ENCODE assay signal across 17 cellular contexts in genomic region chr10:131923059-131923756, GRCh38. TPM values are rescaled to one million over a fixed set of nuclear protein-coding genes. Genes with fewer than 3 reads are reported as not detected.
A peak's percentile ranks its signal among the peaks of the same experiment; 100 is the strongest.
DNase-seq lines count a peak whose midpoint lies in the region; ATAC-seq, FAIRE-seq and TF ChIP-seq lines count a peak whose summit lies in the region.
"Had no signal": no experiment of that assay in that cellular context is flagged by ENCODE, and none has a peak within 500 bp of the region (broad histone marks: within the 10 kb centered on the region; RNA-seq: fewer than 3 reads in every experiment).

No MANE protein-coding gene starts in this region.

- H4K5ac ChIP-seq in H9 (ENCODE audit: insufficient read length, low read depth, low read length): no peak overlapping the region

- intact Hi-C loops in endothelial cell of umbilical vein (cut with micrococcal nuclease) (no loop called here), psoas muscle (cut with DNase I) (no loop called here)

- H2BK5ac ChIP-seq in H9 (ENCODE audit: insufficient read length, low read length): no peak overlapping the region

- peaks cover 6% of the 10 kb centered on the region for H3K79me1 ChIP-seq in H9 (ENCODE audit: insufficient read depth, low read depth, low read length, poor library complexity, severe bottlenecking)

- TF ChIP-seq CTCF in H9 (conservative IDR thresholded peaks at IDR 0.05) (no peak), WTC11 (IDR thresholded peaks at IDR 0.05) (no peak), endothelial cell of umbilical vein (IDR thresholded peaks at IDR 0.05; ENCODE audit: extremely low read depth in 1 of 2, insufficient read depth in 1 of 2, low read depth in 1 of 2, low read length in 2 of 2) (no peak), psoas muscle (IDR thresholded peaks at IDR 0.05) (no peak), foreskin fibroblast (IDR thresholded peaks at IDR 0.05; ENCODE audit: low read depth, low read length) (no peak)

- H3K23me2 ChIP-seq in H9 (ENCODE audit: insufficient read length, low read depth, low read length, poor library complexity, severe bottlenecking): no peaks in the 10 kb centered on the region

- dilution Hi-C loops in endothelial cell of umbilical vein (cut with MboI; ENCODE audit: extremely low pct_ligation_motif_present, low sequenced_read_pairs): no loop called here

- peak overlapping the region in 2 of 3 experiments; percentile 16 to 22; a peak in 4 of 7 replicates for H3K27ac Mint-ChIP-seq in H9
- peak overlapping the region; percentile 76 for H3K27ac Mint-ChIP-seq in WTC11
- H3K27ac Mint-ChIP-seq: IgD-negative memory B cell had no signal

- TF ChIP-seq POLR2A in endothelial cell of umbilical vein (IDR thresholded peaks at IDR 0.05; ENCODE audit: low read depth, low read length): no peak

- no peak overlapping the region for H4K91ac ChIP-seq in H9 (ENCODE audit: insufficient read length, low read depth, low read length)

- peaks cover 53 to 57% of the 10 kb centered on the region in 2 experiments for H3K4me1 Mint-ChIP-seq in H9
- H3K4me1 Mint-ChIP-seq in WTC11: peaks cover 64% of the 10 kb centered on the region

- H3K23ac ChIP-seq in H9 (ENCODE audit: insufficient read length, low read depth, low read length): no peak overlapping the region

- H2AK5ac ChIP-seq in H9 (ENCODE audit: insufficient read length, low read length): no peak overlapping the region

- no peak overlapping the region for H3K4ac ChIP-seq in H9 (ENCODE audit: low read depth, low read length)

- H3K9ac ChIP-seq in H9 (ENCODE audit: extremely low read depth, insufficient read length, low read length) (no peak overlapping the region), endothelial cell of umbilical vein (replicated peaks; ENCODE audit: extremely low read depth, insufficient read depth, low read length) (no peak overlapping the region)

- DNase-seq in H9 (no peak), WTC11 (ENCODE audit: low spot score) (no peak), endothelial cell of umbilical vein (ENCODE audit: low read depth, low spot score) (no peak), psoas muscle (no peak), foreskin fibroblast (no peak), GOT3 (lab: John Stamatoyannopoulos, UW) (no peak)
- DNase-seq: BE2C; CD8-positive, alpha-beta memory T cell; H7; NCI-H1417 treated with DMSO at 0.1 percent for 48 hours; NCI-H2029 treated with DMSO at 0.1 percent for 48 hours; NCI-H510A; SHP77 had no signal

- H3K56ac ChIP-seq in H9 (ENCODE audit: insufficient read length, low read depth, low read length): no peak overlapping the region

- ATAC-seq in WTC11 (no peak), psoas muscle (peak in 3 of 4 donors; percentile 47 to 62 (median 57)), GM19035 (IDR thresholded peaks at IDR 0.05; ENCODE audit: unreplicated experiment) (no peak)

- H3K4me2 ChIP-seq in H9 (ENCODE audit: insufficient read depth, insufficient read length, low read length) (no peak overlapping the region), endothelial cell of umbilical vein (ENCODE audit: insufficient read depth, low read length) (no peak overlapping the region)

- no peak overlapping the region for H3T11ph ChIP-seq in H9 (ENCODE audit: low read length)

- peaks cover 32% of the 10 kb centered on the region; the same call in 1 of the 2 replicates for H3K79me2 ChIP-seq in H9 (ENCODE audit: insufficient read depth, low read length)
- peaks cover 98% of the 10 kb centered on the region for H3K79me2 ChIP-seq in endothelial cell of umbilical vein (ENCODE audit: control insufficient read depth, insufficient read depth, low read length)

- H4K20me1 ChIP-seq in H9 (ENCODE audit: control insufficient read depth, insufficient read depth, insufficient read length) (no peaks in the 10 kb centered on the region), endothelial cell of umbilical vein (replicated peaks; ENCODE audit: control insufficient read depth, extremely low read depth, insufficient read depth, low read length) (peaks cover 6% of the 10 kb centered on the region)

- no TSS peak for BruUV-seq in endothelial cell of umbilical vein (replicated peaks; lab: Mats Ljungman, UMichigan)

- H3K36me3 ChIP-seq in endothelial cell of umbilical vein (ENCODE audit: control insufficient read depth in 2 of 2, extremely low read depth in 1 of 2, insufficient read depth in 2 of 2, low read length in 2 of 2) (no peaks in the 10 kb centered on the region), psoas muscle (ENCODE audit: insufficient read depth in 1 of 2, low read depth in 1 of 2) (no peaks in the 10 kb centered on the region)
- H3K36me3 ChIP-seq: BE2C had no signal

- no peaks in the 10 kb centered on the region for H3K27me3 Mint-ChIP-seq in H9 (ENCODE audit: low read depth)
- no peaks in the 10 kb centered on the region for H3K27me3 Mint-ChIP-seq in WTC11 (ENCODE audit: low read depth)
- H3K27me3 Mint-ChIP-seq: IgD-negative memory B cell had no signal

- CTCF ChIA-PET in WTC11 (lab: Charles Lee): no interaction called here
- CTCF ChIA-PET in endothelial cell of umbilical vein (lab: Charles Lee): interaction anchor here (1.2 to 1.9 kb wide), 2 partner anchors 19 to 20 kb away, joined by 3 to 4 read pairs; no protein-coding TSS in a partner anchor

- no peak overlapping the region for H3K18ac ChIP-seq in H9 (ENCODE audit: insufficient read length, low read depth, low read length)

- H3K27ac ChIP-seq in H9 (ENCODE audit: insufficient read length, low read depth, low read length) (no peak overlapping the region), endothelial cell of umbilical vein (ENCODE audit: insufficient read depth, low read depth, low read length) (no peak overlapping the region), psoas muscle (no peak overlapping the region)

- no peak overlapping the region for H2BK20ac ChIP-seq in H9 (ENCODE audit: low read depth, low read length, poor library complexity, severe bottlenecking)

- POLR2A ChIA-PET in WTC11 (lab: Charles Lee) (no interaction called here), endothelial cell of umbilical vein (lab: Charles Lee) (no interaction called here)

- FAIRE-seq in endothelial cell of umbilical vein (lab: Jason Lieb, UNC): peak; percentile 47
- FAIRE-seq: RCC 7860 had no signal

- no peaks in the 10 kb centered on the region for H3K9me1 ChIP-seq in endothelial cell of umbilical vein (replicated peaks; ENCODE audit: control insufficient read depth, extremely low read depth, insufficient read depth, low read length)

- H3K4me3 ChIP-seq in endothelial cell of umbilical vein (replicated peaks in 1 of 3; ENCODE audit: insufficient read depth in 1 of 3, low read depth in 1 of 3, low read length in 3 of 3): no peak overlapping the region
- no peak overlapping the region for H3K4me3 ChIP-seq in psoas muscle
- no peak overlapping the region for H3K4me3 ChIP-seq in foreskin fibroblast (ENCODE audit: low read depth in 1 of 2, low read length in 2 of 2)

- H3K36me3 Mint-ChIP-seq in H9 (ENCODE audit: insufficient read depth in 1 of 3, low read depth in 3 of 3) (peaks cover 3 to 5% (median 4%) of the 10 kb centered on the region in 3 experiments; a peak in 3 of 7 replicates), WTC11 (peaks cover 6% of the 10 kb centered on the region)

- H2AFZ ChIP-seq in H9 (ENCODE audit: low read length) (no peak overlapping the region), endothelial cell of umbilical vein (ENCODE audit: low read depth, low read length) (no peak overlapping the region)

- no peak overlapping the region for H2BK15ac ChIP-seq in H9 (ENCODE audit: low read depth, low read length)

- H2BK120ac ChIP-seq in H9 (ENCODE audit: low read depth, low read length, poor library complexity, severe bottlenecking): no peak overlapping the region

- H2BK12ac ChIP-seq in H9 (ENCODE audit: insufficient read length, low read depth, low read length): no peak overlapping the region

- H3K4me1 ChIP-seq in H9 (ENCODE audit: insufficient read depth, low read length) (0 out of 2 replicates have a peak, but pooled peaks cover 3% of the 10 kb centered on the region), endothelial cell of umbilical vein (ENCODE audit: control insufficient read depth, extremely low read depth, insufficient read depth, low read length) (peaks cover 12% of the 10 kb centered on the region), psoas muscle (peaks cover 29% of the 10 kb centered on the region)
- H3K4me1 ChIP-seq: BE2C had no signal

- no CpG with 5 or more reads among the region's 10 CpGs for WGBS in H9 (ENCODE audit: extremely low coverage, insufficient read length, low lambda C conversion rate)
- WGBS in psoas muscle, 3 donors: 75 to 87% (median 78%) methylated on average over 10 of the region's 10 CpGs

- H3K9me3 ChIP-seq in H9 (ENCODE audit: control insufficient read depth, low read depth, low read length) (no peaks in the 10 kb centered on the region), endothelial cell of umbilical vein (replicated peaks; ENCODE audit: control insufficient read depth, insufficient read depth, low read length) (no peaks in the 10 kb centered on the region), psoas muscle (peaks cover 13% of the 10 kb centered on the region)
- H3K9me3 ChIP-seq: BE2C had no signal

- H3K9me3 Mint-ChIP-seq in H9 (peaks cover 0 to 6% of the 10 kb centered on the region in 2 experiments; a peak in 1 of 5 replicates), WTC11 (peaks cover 9% of the 10 kb centered on the region)

- H4K8ac ChIP-seq in H9 (replicated peaks; ENCODE audit: insufficient read length, low read depth, low read length): no peak overlapping the region

- H3K4me3 Mint-ChIP-seq in H9 (no peak overlapping the region), WTC11 (no peak overlapping the region)

- H3K27me3 ChIP-seq in H9 (ENCODE audit: insufficient read depth, low read length) (no peaks in the 10 kb centered on the region), endothelial cell of umbilical vein (ENCODE audit: control insufficient read depth in 2 of 2, insufficient read depth in 2 of 2, low read length in 2 of 2) (no peaks in the 10 kb centered on the region), psoas muscle (ENCODE audit: insufficient read depth in 3 of 3, low read length in 2 of 3) (no peaks in the 10 kb centered on the region)
- H3K27me3 ChIP-seq: BE2C had no signal

- no peak overlapping the region for H3K14ac ChIP-seq in H9 (ENCODE audit: insufficient read depth, low read length)

RNA-seq across cellular contexts. Expression of gene PPP2R2D, which starts 22.4 kb away (rescaled TPM):
- total RNA-seq in H9 (2021) (33.8 and 35.1 TPM in 2 replicates), WTC11 (2021) (28.7 to 33.2 TPM (median 30.0 TPM) in 3 replicates), endothelial cell of umbilical vein (33.9 and 36.3 TPM in 2 replicates), psoas muscle (10 to 100 TPM; 19.2 to 47.4 (median 33.0) TPM)
- polyA plus RNA-seq in endothelial cell of umbilical vein (27.8 and 29.9 TPM in 2 replicates), psoas muscle (10 to 100 TPM; 23.0 to 27.3 (median 25.7) TPM)
- polyA plus RNA-seq in endothelial cell of umbilical vein (2011; cell fraction: cytosol; rRNA removed): 36.2 and 42.3 TPM in 2 replicates
- polyA plus RNA-seq in endothelial cell of umbilical vein (2011; cell fraction: nucleus; rRNA removed): 63.6 and 63.8 TPM in 2 replicates
- 36.3 and 38.9 TPM in 2 replicates for polyA plus RNA-seq in endothelial cell of umbilical vein (2012)
- polyA minus RNA-seq in endothelial cell of umbilical vein: 38.5 and 41.4 TPM in 2 replicates
- 19.3 TPM for polyA minus RNA-seq in endothelial cell of umbilical vein (2011; cell fraction: cytosol; rRNA and poly(A)+ RNA removed)
- polyA minus RNA-seq in endothelial cell of umbilical vein (2011; cell fraction: nucleus; rRNA and poly(A)+ RNA removed): 32.3 and 34.4 TPM in 2 replicates

RNA-seq across cellular contexts. Expression of gene BNIP3, which starts 58.5 kb away (rescaled TPM):
- total RNA-seq in H9 (2021): 57.1 and 58.0 TPM in 2 replicates
- total RNA-seq in WTC11 (2021): 113 to 203 TPM (median 189 TPM) in 3 replicates
- total RNA-seq in endothelial cell of umbilical vein: 40.1 and 51.4 TPM in 2 replicates
- polyA plus RNA-seq in endothelial cell of umbilical vein: 40.3 and 53.3 TPM in 2 replicates
- polyA plus RNA-seq in endothelial cell of umbilical vein (2011; cell fraction: cytosol; rRNA removed): 43.5 and 45.3 TPM in 2 replicates
- 33.6 and 40.6 TPM in 2 replicates for polyA plus RNA-seq in endothelial cell of umbilical vein (2011; cell fraction: nucleus; rRNA removed)
- polyA plus RNA-seq in endothelial cell of umbilical vein (2012): 51.6 and 57.8 TPM in 2 replicates
- 16.5 and 21.1 TPM in 2 replicates for polyA minus RNA-seq in endothelial cell of umbilical vein
- 8.6 TPM for polyA minus RNA-seq in endothelial cell of umbilical vein (2011; cell fraction: cytosol; rRNA and poly(A)+ RNA removed)
- polyA minus RNA-seq in endothelial cell of umbilical vein (2011; cell fraction: nucleus; rRNA and poly(A)+ RNA removed): 10.5 and 14.1 TPM in 2 replicates
- total RNA-seq in psoas muscle: 100 to 1,000 TPM in 3 of 4 donors, 10 to 100 TPM in 1; 93.5 to 165 (median 151) TPM
- 100 to 1,000 TPM in 2 of 3 donors, 10 to 100 TPM in 1; 85.9 to 210 (median 133) TPM for polyA plus RNA-seq in psoas muscle
- total RNA-seq: HT-29 had no signal

Comparison
In these comparisons a context has a peak if more than half of its experiments do, and no peak if none do; other contexts are left out.
1. ATAC-seq: peak in psoas muscle (3 of 4); none in WTC11 (single experiment) and GM19035 (single experiment).